ENCODE assay signal across 13 cellular contexts in the genomic region with DNA sequence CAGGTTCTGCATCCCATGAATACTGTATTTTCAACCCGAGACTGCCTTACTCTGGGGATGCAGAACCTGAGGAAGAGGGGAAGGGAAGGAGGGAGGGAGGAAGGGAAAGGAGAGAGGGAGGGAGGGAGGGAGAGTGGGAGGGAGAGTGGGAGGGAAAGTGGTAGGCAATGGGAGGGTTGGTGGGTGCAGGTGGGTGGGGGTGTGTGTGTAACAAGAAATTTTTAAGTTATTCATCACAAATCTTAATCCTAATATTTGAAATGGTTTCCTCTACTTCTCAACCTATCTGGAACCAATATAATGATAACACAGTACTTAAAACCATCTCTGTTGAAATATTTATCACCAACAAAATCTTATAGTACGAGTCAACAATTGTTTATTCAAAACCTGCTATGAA.
DNase-seq lines count a peak whose midpoint lies in the region; ATAC-seq and TF ChIP-seq lines count a peak whose summit lies in the region.
"Had no signal": no experiment of that assay in that cellular context is flagged by ENCODE, and none has a peak within 500 bp of the region (broad histone marks: within the 10 kb centered on the region; RNA-seq: fewer than 3 reads in every experiment).

No MANE protein-coding gene starts in this region.

- peaks cover 4% of the 10 kb centered on the region for H3K4me1 Mint-ChIP-seq in activated naive CD8-positive, alpha-beta T cell (ENCODE audit: low read depth)
- H3K4me1 Mint-ChIP-seq in activated naive CD8-positive, alpha-beta T cell treated with anti-CD3 and anti-CD28 coated beads for 36 hours = peaks cover 15% of the 10 kb centered on the region
- H3K4me1 Mint-ChIP-seq in activated T-helper 2 cell treated with anti-CD3 and anti-CD28 coated beads, Interferon-gamma antibody, Interleukin-2, Interleukin-4, amounts not matched to agents 10 μg/mL and 5 μg/mL and 100 μg/mL, durations not matched to agents 14 hours and 24 hours and 36 hours (ENCODE audit: low read depth) = peaks cover 4% of the 10 kb centered on the region
- peaks cover 4% of the 10 kb centered on the region for H3K4me1 Mint-ChIP-seq in activated CD4-positive, alpha-beta T cell treated with anti-CD3 and anti-CD28 coated beads, Interleukin-2, amount 10 ng/mL, durations not matched to agents 24 days and 14 days
- H3K4me1 Mint-ChIP-seq in MCF 10A (ENCODE audit: insufficient read depth, unreplicated experiment) = no peaks in the 10 kb centered on the region

- CTCF ChIA-PET in HEK293 (lab: Yijun Ruan, JAX) (no interaction called here), MCF 10A (lab: Yijun Ruan, JAX) (no interaction called here)

- ATAC-seq in GM18498 (IDR thresholded peaks at IDR 0.05; ENCODE audit: unreplicated experiment) = no peak

- TF ChIP-seq CTCF in HEK293 (tag by site-specific recombination; IDR thresholded peaks at IDR 0.05) (no peak), MCF 10A (IDR thresholded peaks at IDR 0.05; ENCODE audit: unreplicated experiment) (no peak)

- POLR2A ChIA-PET in HEK293 (lab: Yijun Ruan, JAX) = no interaction called here
- POLR2A ChIA-PET in MCF 10A (lab: Yijun Ruan, JAX) = interaction anchor here (0.6 kb wide), 1 partner anchor 299 kb away, joined by 5 read pairs; no protein-coding TSS in a partner anchor

- peak overlapping the region; percentile 24 for H3K27ac Mint-ChIP-seq in activated naive CD8-positive, alpha-beta T cell
- H3K27ac Mint-ChIP-seq in activated naive CD8-positive, alpha-beta T cell treated with anti-CD3 and anti-CD28 coated beads for 36 hours = no peak overlapping the region
- peak overlapping the region; percentile 19 for H3K27ac Mint-ChIP-seq in activated T-helper 2 cell treated with anti-CD3 and anti-CD28 coated beads, Interferon-gamma antibody, Interleukin-2, Interleukin-4, amounts not matched to agents 10 μg/mL and 5 μg/mL and 100 μg/mL, durations not matched to agents 14 hours and 24 hours and 36 hours
- H3K27ac Mint-ChIP-seq in activated CD4-positive, alpha-beta T cell treated with anti-CD3 and anti-CD28 coated beads, Interleukin-2, amount 10 ng/mL, durations not matched to agents 24 days and 14 days = no peak overlapping the region
- no peak overlapping the region for H3K27ac Mint-ChIP-seq in MCF 10A (ENCODE audit: low read depth, unreplicated experiment)

- no peak for DNase-seq in activated naive CD8-positive, alpha-beta T cell treated with anti-CD3 and anti-CD28 coated beads for 36 hours
- DNase-seq in activated T-helper 2 cell treated with anti-CD3 and anti-CD28 coated beads, Interferon-gamma antibody, Interleukin-2, Interleukin-4, amounts not matched to agents 10 μg/mL and 5 μg/mL and 100 μg/mL, durations not matched to agents 14 hours and 24 hours and 36 hours (ENCODE audit: low spot score) = no peak
- DNase-seq in activated CD4-positive, alpha-beta T cell treated with anti-CD3 and anti-CD28 coated beads, Interleukin-2, amount 10 ng/mL, durations not matched to agents 24 days and 14 days = no peak
- DNase-seq in MCF 10A (ENCODE audit: unreplicated experiment) = no peak
- DNase-seq: BE2C; CD4-positive, alpha-beta memory T cell; DMS79; HCEC 1CT had no signal

- no peaks in the 10 kb centered on the region for H3K27me3 Mint-ChIP-seq in activated naive CD8-positive, alpha-beta T cell
- H3K27me3 Mint-ChIP-seq in activated naive CD8-positive, alpha-beta T cell treated with anti-CD3 and anti-CD28 coated beads for 36 hours = no peaks in the 10 kb centered on the region
- no peaks in the 10 kb centered on the region for H3K27me3 Mint-ChIP-seq in activated T-helper 2 cell treated with anti-CD3 and anti-CD28 coated beads, Interferon-gamma antibody, Interleukin-2, Interleukin-4, amounts not matched to agents 10 μg/mL and 5 μg/mL and 100 μg/mL, durations not matched to agents 14 hours and 24 hours and 36 hours (ENCODE audit: low read depth)
- no peaks in the 10 kb centered on the region for H3K27me3 Mint-ChIP-seq in activated CD4-positive, alpha-beta T cell treated with anti-CD3 and anti-CD28 coated beads, Interleukin-2, amount 10 ng/mL, durations not matched to agents 24 days and 14 days
- no peaks in the 10 kb centered on the region for H3K27me3 Mint-ChIP-seq in MCF 10A (ENCODE audit: insufficient read depth, unreplicated experiment)
- H3K27me3 Mint-ChIP-seq: CD4-positive, alpha-beta memory T cell had no signal

- no peaks in the 10 kb centered on the region for H3K4me1 ChIP-seq in HEK293 (ENCODE audit: control insufficient read depth, insufficient read depth, low read length)
- H3K4me1 ChIP-seq: BE2C had no signal

- no peak overlapping the region for H3K27ac ChIP-seq in HEK293 (ENCODE audit: extremely low read depth, low read depth, low read length)
- H3K27ac ChIP-seq: C4-2B, HL-60 had no signal

- intact Hi-C loops in activated T-helper 2 cell treated with anti-CD3 and anti-CD28 coated beads, Interferon-gamma antibody, Interleukin-2, Interleukin-4, amounts not matched to agents 10 μg/mL and 5 μg/mL and 100 μg/mL, durations not matched to agents 14 hours and 24 hours and 36 hours (cut with micrococcal nuclease) = no loop called here
- intact Hi-C loops in activated CD4-positive, alpha-beta T cell treated with anti-CD3 and anti-CD28 coated beads, Interleukin-2, amount 10 ng/mL, durations not matched to agents 24 days and 14 days (cut with micrococcal nuclease) = no loop called here
- intact Hi-C loops in MCF 10A (cut with micrococcal nuclease) = no loop called here

- H3K4me3 Mint-ChIP-seq in activated naive CD8-positive, alpha-beta T cell = no peak overlapping the region
- H3K4me3 Mint-ChIP-seq in activated naive CD8-positive, alpha-beta T cell treated with anti-CD3 and anti-CD28 coated beads for 36 hours = no peak overlapping the region
- H3K4me3 Mint-ChIP-seq in activated T-helper 2 cell treated with anti-CD3 and anti-CD28 coated beads, Interferon-gamma antibody, Interleukin-2, Interleukin-4, amounts not matched to agents 10 μg/mL and 5 μg/mL and 100 μg/mL, durations not matched to agents 14 hours and 24 hours and 36 hours (ENCODE audit: low read depth) = no peak overlapping the region
- H3K4me3 Mint-ChIP-seq in activated CD4-positive, alpha-beta T cell treated with anti-CD3 and anti-CD28 coated beads, Interleukin-2, amount 10 ng/mL, durations not matched to agents 24 days and 14 days = no peak overlapping the region
- no peak overlapping the region for H3K4me3 Mint-ChIP-seq in MCF 10A (ENCODE audit: unreplicated experiment)
- H3K4me3 Mint-ChIP-seq: CD4-positive, alpha-beta memory T cell had no signal

- BruUV-seq in MCF 10A (replicated peaks; lab: Mats Ljungman, UMichigan) = no TSS peak

- H3K36me3 ChIP-seq in HEK293 (ENCODE audit: control insufficient read depth in 2 of 2, insufficient read depth in 1 of 2, low read length in 2 of 2) = peaks cover 3% of the 10 kb centered on the region in 2 experiments
- H3K36me3 ChIP-seq: BE2C had no signal

- no peaks in the 10 kb centered on the region for H3K9me3 ChIP-seq in HEK293 (ENCODE audit: control insufficient read depth, insufficient read depth, low read depth, low read length)
- H3K9me3 ChIP-seq: BE2C had no signal

- peaks cover 5% of the 10 kb centered on the region for H3K36me3 Mint-ChIP-seq in activated naive CD8-positive, alpha-beta T cell
- peaks cover 6% of the 10 kb centered on the region for H3K36me3 Mint-ChIP-seq in activated naive CD8-positive, alpha-beta T cell treated with anti-CD3 and anti-CD28 coated beads for 36 hours
- H3K36me3 Mint-ChIP-seq in activated T-helper 2 cell treated with anti-CD3 and anti-CD28 coated beads, Interferon-gamma antibody, Interleukin-2, Interleukin-4, amounts not matched to agents 10 μg/mL and 5 μg/mL and 100 μg/mL, durations not matched to agents 14 hours and 24 hours and 36 hours (ENCODE audit: low read depth) = peaks cover 38% of the 10 kb centered on the region
- peaks cover 31% of the 10 kb centered on the region for H3K36me3 Mint-ChIP-seq in activated CD4-positive, alpha-beta T cell treated with anti-CD3 and anti-CD28 coated beads, Interleukin-2, amount 10 ng/mL, durations not matched to agents 24 days and 14 days (ENCODE audit: low read depth)
- H3K36me3 Mint-ChIP-seq in MCF 10A (ENCODE audit: insufficient read depth, unreplicated experiment) = peaks cover 34% of the 10 kb centered on the region

- H3K9me3 Mint-ChIP-seq in activated naive CD8-positive, alpha-beta T cell (ENCODE audit: low read depth) = no peaks in the 10 kb centered on the region
- no peaks in the 10 kb centered on the region for H3K9me3 Mint-ChIP-seq in activated naive CD8-positive, alpha-beta T cell treated with anti-CD3 and anti-CD28 coated beads for 36 hours
- no peaks in the 10 kb centered on the region for H3K9me3 Mint-ChIP-seq in activated T-helper 2 cell treated with anti-CD3 and anti-CD28 coated beads, Interferon-gamma antibody, Interleukin-2, Interleukin-4, amounts not matched to agents 10 μg/mL and 5 μg/mL and 100 μg/mL, durations not matched to agents 14 hours and 24 hours and 36 hours
- no peaks in the 10 kb centered on the region for H3K9me3 Mint-ChIP-seq in activated CD4-positive, alpha-beta T cell treated with anti-CD3 and anti-CD28 coated beads, Interleukin-2, amount 10 ng/mL, durations not matched to agents 24 days and 14 days
- no peaks in the 10 kb centered on the region for H3K9me3 Mint-ChIP-seq in MCF 10A (ENCODE audit: unreplicated experiment)
- H3K9me3 Mint-ChIP-seq: CD4-positive, alpha-beta memory T cell had no signal

- no peak overlapping the region for H3K4me3 ChIP-seq in HEK293 (ENCODE audit: low read depth, low read length)

TF ChIP-seq in HEK293, 187 proteins besides CTCF, POLR2A, EP300 and RAD21:
- TF ChIP-seq ZNF747 (tag by site-specific recombination; IDR thresholded peaks at IDR 0.05) (no peak), ZFHX2 (tag by site-specific recombination; conservative IDR thresholded peaks at IDR 0.05) (peak; percentile 43; the same call in 1 of the 2 replicates), ZNF521 (tag by site-specific recombination; IDR thresholded peaks at IDR 0.05) (no peak), EGR2 (tag by site-specific recombination; IDR thresholded peaks at IDR 0.05; ENCODE audit: low read depth) (peak; percentile 53; the same call in 1 of the 2 replicates), PRDM1 (tag by site-specific recombination; IDR thresholded peaks at IDR 0.05) (peak; percentile 73), ZNF404 (tag by site-specific recombination; IDR thresholded peaks at IDR 0.05) (no peak)

Comparison
In these comparisons a context has a peak if more than half of its experiments do, and no peak if none do; other contexts are left out.
1. H3K27ac Mint-ChIP-seq: peak in activated naive CD8-positive, alpha-beta T cell (single experiment) and activated T-helper 2 cell treated with anti-CD3 and anti-CD28 coated beads, Interferon-gamma antibody, Interleukin-2, Interleukin-4, amounts not matched to agents 10 μg/mL and 5 μg/mL and 100 μg/mL, durations not matched to agents 14 hours and 24 hours and 36 hours (single experiment); none in activated naive CD8-positive, alpha-beta T cell treated with anti-CD3 and anti-CD28 coated beads for 36 hours (single experiment), activated CD4-positive, alpha-beta T cell treated with anti-CD3 and anti-CD28 coated beads, Interleukin-2, amount 10 ng/mL, durations not matched to agents 24 days and 14 days (single experiment) and MCF 10A (single experiment).